In genomic region chr6:37169458-37170272, GRCh38 we compare ENCODE assay signal across 8 cellular contexts. TPM values are rescaled to one million over a fixed set of nuclear protein-coding genes. Genes with fewer than 3 reads are reported as not detected.
A peak's percentile ranks its signal among the peaks of the same experiment; 100 is the strongest.
DNase-seq lines count a peak whose midpoint lies in the region; ATAC-seq and TF ChIP-seq lines count a peak whose summit lies in the region.

PIM1 (plus strand) TSS chr6:37170152; CDS start chr6:37170576, 424 bp downstream.

- H3K4me3 ChIP-seq in SK-N-MC (peak within 1 kb of the TSS; percentile 94), gastroesophageal sphincter (peak within 1 kb of the TSS; percentile 63 to 70)

- H3K4me1 ChIP-seq in gastroesophageal sphincter, result peaks cover 0 to 52% (median 11%) of the 10 kb centered on the region in 3 donors

- H3K9me3 Mint-ChIP-seq in activated naive CD4-positive, alpha-beta T cell treated with anti-CD3 and anti-CD28 coated beads, Interleukin-2, amount 10 ng/mL, durations not matched to agents 7 days and 5 days, result no peaks in the 10 kb centered on the region

- peak within 1 kb of the TSS; percentile 93 for H3K9ac ChIP-seq in SK-N-MC (ENCODE audit: insufficient read length)

- TF ChIP-seq CTCF in gastroesophageal sphincter (IDR thresholded peaks at IDR 0.05), result peak in 1 of 4 experiments; percentile 14

- peaks cover 21% of the 10 kb centered on the region for H3K4me1 Mint-ChIP-seq in activated naive CD4-positive, alpha-beta T cell treated with anti-CD3 and anti-CD28 coated beads, Interleukin-2, amount 10 ng/mL, durations not matched to agents 7 days and 5 days

- H3K9me3 ChIP-seq in SK-N-MC (ENCODE audit: low read depth, low read length) (no peaks in the 10 kb centered on the region), gastroesophageal sphincter (no peaks in the 10 kb centered on the region)

- peak; percentile 97 for DNase-seq in GDM1 (lab: John Stamatoyannopoulos, UW)
- peak; percentile 95 for DNase-seq in HEK293T (ENCODE audit: extremely low spot score)
- DNase-seq in NAMALWA (ENCODE audit: low spot score), result peak; percentile 96
- peak; percentile 72 for DNase-seq in SK-N-MC (ENCODE audit: low read depth, low spot score)
- peak; percentile 99 for DNase-seq in activated naive CD4-positive, alpha-beta T cell treated with anti-CD3 and anti-CD28 coated beads, Interleukin-2, amount 10 ng/mL, durations not matched to agents 7 days and 5 days
- DNase-seq in non-pigmented ciliary epithelial cell (ENCODE audit: low read depth), result peak; percentile 76
- peak; percentile 82 to 100 (median 98) for DNase-seq in substantia nigra (lab: John Stamatoyannopoulos, UW)

- H3K27me3 Mint-ChIP-seq in activated naive CD4-positive, alpha-beta T cell treated with anti-CD3 and anti-CD28 coated beads, Interleukin-2, amount 10 ng/mL, durations not matched to agents 7 days and 5 days, result peaks cover 10% of the 10 kb centered on the region

- H3K36me3 ChIP-seq in SK-N-MC (ENCODE audit: insufficient read depth, low read length) (peaks cover 11% of the 10 kb centered on the region; the same call in 1 of the 2 replicates), gastroesophageal sphincter (peaks cover 0 to 23% of the 10 kb centered on the region in 2 donors)

- TF ChIP-seq EP300 in gastroesophageal sphincter (IDR thresholded peaks at IDR 0.05), result no peak

- CTCF ChIA-PET in HEK293T (lab: Yijun Ruan, JAX), result interaction anchor here (1.9 kb wide), 1 partner anchor 41 kb away, joined by 5 read pairs; no protein-coding TSS in a partner anchor
- CTCF ChIA-PET in activated naive CD4-positive, alpha-beta T cell treated with anti-CD3 and anti-CD28 coated beads, Interleukin-2, amount 10 ng/mL, durations not matched to agents 7 days and 5 days (lab: Charles Lee), result interaction anchor here (1.3 to 17.1 kb wide), 7 partner anchors 19 to 145 kb away, joined by 3 to 293 read pairs (median 22); no protein-coding TSS in a partner anchor

- H3K27me3 ChIP-seq in gastroesophageal sphincter, result no peaks in the 10 kb centered on the region

- H3K27ac ChIP-seq in SK-N-MC (peak within 1 kb of the TSS; percentile 82), gastroesophageal sphincter (peak within 1 kb of the TSS; percentile 85 to 99 (median 96)), substantia nigra (ENCODE audit: low read depth, low read length, poor library complexity, severe bottlenecking) (peak within 1 kb of the TSS; percentile 86)

- WGBS in gastroesophageal sphincter (ENCODE audit: low coverage in 1 of 2), 2 donors, result 0% methylated on average over 6 of the region's 95 CpGs; no CpG with 5 or more reads in 1 of the 2 donors

- peak within 1 kb of the TSS; percentile 97 for H3K4me3 Mint-ChIP-seq in activated naive CD4-positive, alpha-beta T cell treated with anti-CD3 and anti-CD28 coated beads, Interleukin-2, amount 10 ng/mL, durations not matched to agents 7 days and 5 days

- peak; percentile 96 to 97 for TF ChIP-seq POLR2A in gastroesophageal sphincter (IDR thresholded peaks at IDR 0.05)

- POLR2A ChIA-PET in HEK293T (lab: Yijun Ruan, JAX), result interaction anchor here (0.6 to 4.4 kb wide), 17 partner anchors 11 to 140 kb away, joined by 3 to 54 read pairs (median 5); partner anchors contain the start of genes TBC1D22B and TMEM217

- H3K27ac Mint-ChIP-seq in activated naive CD4-positive, alpha-beta T cell treated with anti-CD3 and anti-CD28 coated beads, Interleukin-2, amount 10 ng/mL, durations not matched to agents 7 days and 5 days, result peak within 1 kb of the TSS; percentile 99

- peaks cover 41% of the 10 kb centered on the region for H3K36me3 Mint-ChIP-seq in activated naive CD4-positive, alpha-beta T cell treated with anti-CD3 and anti-CD28 coated beads, Interleukin-2, amount 10 ng/mL, durations not matched to agents 7 days and 5 days

- peak; percentile 91 for ATAC-seq in gastroesophageal sphincter

TF ChIP-seq in HEK293T, 16 proteins besides CTCF, POLR2A, EP300 and RAD21:
- no peak for TF ChIP-seq PKNOX1 (IDR thresholded peaks at IDR 0.05)
- peak; percentile 56; the same call in 1 of the 2 replicates for TF ChIP-seq FOXM1 (IDR thresholded peaks at IDR 0.05; ENCODE audit: borderline replicate concordance)
- peak; percentile 94 for TF ChIP-seq L3MBTL2 (conservative IDR thresholded peaks at IDR 0.05)
- TF ChIP-seq CTBP1 (IDR thresholded peaks at IDR 0.05; ENCODE audit: borderline replicate concordance), result peak; percentile 43; the same call in 1 of the 2 replicates
- TF ChIP-seq SP1 (IDR thresholded peaks at IDR 0.05), result peak; percentile 32; the same call in 1 of the 2 replicates
- no peak for TF ChIP-seq LEF1 (IDR thresholded peaks at IDR 0.05; ENCODE audit: borderline replicate concordance)

RNA-seq across cellular contexts. Expression of gene PIM1, which starts in this region (rescaled TPM):
- 10 to 100 TPM; 19.0 to 63.8 (median 21.8) TPM for total RNA-seq in gastroesophageal sphincter

Comparison
In these comparisons a context has a peak if more than half of its experiments do, and no peak if none do; other contexts are left out.
1. Peak in every context shown above with its lines: DNase-seq, ATAC-seq, H3K4me3 ChIP-seq and H3K27ac ChIP-seq.